Comparison of ENCODE assay signal across 8 cellular contexts in genomic region chr14:36519431-36520321, GRCh38. TPM values are rescaled to one million over a fixed set of nuclear protein-coding genes. Genes with fewer than 3 reads are reported as not detected.
DNase-seq lines count a peak whose midpoint lies in the region; ATAC-seq and TF ChIP-seq lines count a peak whose summit lies in the region.

NKX2-1 (minus strand) TSS chr14:36520232; CDS start chr14:36520129, 103 bp downstream.

- no peak within 1 kb of the TSS for H3K9ac ChIP-seq in HUES48 (ENCODE audit: low read depth, low read length)

- H3K27me3 Mint-ChIP-seq in CD4-positive, alpha-beta memory T cell = peaks cover 45 to 51% of the 10 kb centered on the region in 2 donors
- H3K27me3 Mint-ChIP-seq in activated CD4-positive, alpha-beta memory T cell treated with anti-CD3 and anti-CD28 coated beads for 36 hours = peaks cover 69% of the 10 kb centered on the region
- H3K27me3 Mint-ChIP-seq in mesothelial cell of epicardium (ENCODE audit: low read depth) = peaks cover 97% of the 10 kb centered on the region

- no peak within 1 kb of the TSS for H3K4me3 ChIP-seq in CD4-positive, alpha-beta memory T cell (ENCODE audit: low read length in 2 of 2)
- H3K4me3 ChIP-seq in HUES48 (ENCODE audit: low read depth, low read length) = peak within 1 kb of the TSS; percentile 43; the same call in 1 of the 2 replicates
- no peak within 1 kb of the TSS for H3K4me3 ChIP-seq in lower leg skin (ENCODE audit: low read depth, poor library complexity, severe bottlenecking)
- H3K4me3 ChIP-seq in Peyer's patch = peak within 1 kb of the TSS in 2 of 4 donors; percentile 1 to 31

- TF ChIP-seq POLR2A in lower leg skin (IDR thresholded peaks at IDR 0.05) = no peak
- TF ChIP-seq POLR2A in Peyer's patch (IDR thresholded peaks at IDR 0.05) = no peak

- POLR2A ChIA-PET in CD4-positive, alpha-beta memory T cell (lab: Charles Lee; ENCODE audit: partially characterized antibody) = no interaction called here
- POLR2A ChIA-PET in activated CD4-positive, alpha-beta memory T cell treated with anti-CD3 and anti-CD28 coated beads for 36 hours (lab: Charles Lee) = no interaction called here

- peaks cover 0 to 3% of the 10 kb centered on the region in 2 donors for H3K36me3 Mint-ChIP-seq in CD4-positive, alpha-beta memory T cell
- peaks cover 4% of the 10 kb centered on the region for H3K36me3 Mint-ChIP-seq in activated CD4-positive, alpha-beta memory T cell treated with anti-CD3 and anti-CD28 coated beads for 36 hours
- no peaks in the 10 kb centered on the region for H3K36me3 Mint-ChIP-seq in mesothelial cell of epicardium

- H3K9me3 ChIP-seq in CD4-positive, alpha-beta memory T cell (ENCODE audit: control insufficient read depth in 1 of 2, low read length in 2 of 2) = no peaks in the 10 kb centered on the region
- H3K9me3 ChIP-seq in HUES48 (ENCODE audit: control insufficient read depth, insufficient read depth, low read length) (no peaks in the 10 kb centered on the region), Peyer's patch (no peaks in the 10 kb centered on the region)

- no peak within 1 kb of the TSS for H3K27ac ChIP-seq in CD4-positive, alpha-beta memory T cell (ENCODE audit: low read depth, low read length)
- no peak within 1 kb of the TSS for H3K27ac ChIP-seq in HUES48 (ENCODE audit: low read depth, low read length)
- H3K27ac ChIP-seq in Peyer's patch = no peak within 1 kb of the TSS

- H3K4me1 Mint-ChIP-seq in CD4-positive, alpha-beta memory T cell = peaks cover 1 to 33% (median 11%) of the 10 kb centered on the region in 4 donors
- peaks cover 16% of the 10 kb centered on the region for H3K4me1 Mint-ChIP-seq in activated CD4-positive, alpha-beta memory T cell treated with anti-CD3 and anti-CD28 coated beads for 36 hours (ENCODE audit: low read depth)
- H3K4me1 Mint-ChIP-seq in mesothelial cell of epicardium = peaks cover 8% of the 10 kb centered on the region

- 2% methylated on average over 39 to 47 of the region's 49 CpGs for WGBS in lower leg skin, 2 donors

- no peaks in the 10 kb centered on the region for H3K36me3 ChIP-seq in CD4-positive, alpha-beta memory T cell (ENCODE audit: insufficient read depth, low read length)
- H3K36me3 ChIP-seq in HUES48 (ENCODE audit: control insufficient read depth, insufficient read depth, low read length) = no peaks in the 10 kb centered on the region
- H3K36me3 ChIP-seq in Peyer's patch = no peaks in the 10 kb centered on the region

- peaks cover 24% of the 10 kb centered on the region for H3K27me3 ChIP-seq in CD4-positive, alpha-beta memory T cell (ENCODE audit: insufficient read depth, low read length)
- peaks cover 99% of the 10 kb centered on the region for H3K27me3 ChIP-seq in HUES48 (ENCODE audit: control insufficient read depth, insufficient read depth, low read length)
- H3K27me3 ChIP-seq in Peyer's patch = peaks cover 0 to 79% of the 10 kb centered on the region in 2 donors

- peak within 1 kb of the TSS; percentile 57 to 79 (median 68) for H3K4me3 Mint-ChIP-seq in CD4-positive, alpha-beta memory T cell
- peak within 1 kb of the TSS; percentile 37 for H3K4me3 Mint-ChIP-seq in activated CD4-positive, alpha-beta memory T cell treated with anti-CD3 and anti-CD28 coated beads for 36 hours
- peak within 1 kb of the TSS; percentile 41 for H3K4me3 Mint-ChIP-seq in mesothelial cell of epicardium

- no peak within 1 kb of the TSS for H3K27ac Mint-ChIP-seq in CD4-positive, alpha-beta memory T cell
- no peak within 1 kb of the TSS for H3K27ac Mint-ChIP-seq in activated CD4-positive, alpha-beta memory T cell treated with anti-CD3 and anti-CD28 coated beads for 36 hours
- no peak within 1 kb of the TSS for H3K27ac Mint-ChIP-seq in mesothelial cell of epicardium

- TF ChIP-seq CTCF in mesothelial cell of epicardium (IDR thresholded peaks at IDR 0.05; ENCODE audit: unreplicated experiment) (no peak), lower leg skin (IDR thresholded peaks at IDR 0.05) (no peak), Peyer's patch (IDR thresholded peaks at IDR 0.05) (no peak)

- intact Hi-C loops in CD4-positive, alpha-beta memory T cell (cut with micrococcal nuclease) = no loop called here
- intact Hi-C loops in activated CD4-positive, alpha-beta memory T cell treated with anti-CD3 and anti-CD28 coated beads for 36 hours (cut with micrococcal nuclease) = loop anchor here (2.0 to 5.0 kb wide), 3 partner anchors 61 to 1073 kb away; partner anchors contain the start of gene PAX9
- intact Hi-C loops in lower leg skin (cut with DNase I; ENCODE audit: low total_unique reads) = no loop called here

- no peak for ATAC-seq in left lobe of liver

- peaks cover 11% of the 10 kb centered on the region for H3K4me1 ChIP-seq in CD4-positive, alpha-beta memory T cell (ENCODE audit: insufficient read depth, low read length)
- H3K4me1 ChIP-seq in HUES48 (ENCODE audit: control insufficient read depth, insufficient read depth, low read length) (peaks cover 20% of the 10 kb centered on the region; the same call in 1 of the 2 replicates), Peyer's patch (peaks cover 0 to 30% (median 0%) of the 10 kb centered on the region in 4 donors)

- no peak for DNase-seq in CD4-positive, alpha-beta memory T cell
- DNase-seq in activated CD4-positive, alpha-beta memory T cell treated with anti-CD3 and anti-CD28 coated beads for 36 hours = no peak
- DNase-seq in mesothelial cell of epicardium (ENCODE audit: low spot score in 2 of 2, unreplicated experiment in 2 of 2) = no peak
- DNase-seq in effector CD8-positive, alpha-beta T cell (lab: John Stamatoyannopoulos, UW) = no peak
- DNase-seq in lower leg skin (ENCODE audit: low spot score in 2 of 2) = no peak
- no peak for DNase-seq in Peyer's patch
- no peak for DNase-seq in left lobe of liver (ENCODE audit: low spot score)

- peaks cover 0 to 8% (median 2%) of the 10 kb centered on the region in 8 donors for H3K9me3 Mint-ChIP-seq in CD4-positive, alpha-beta memory T cell
- no peaks in the 10 kb centered on the region for H3K9me3 Mint-ChIP-seq in activated CD4-positive, alpha-beta memory T cell treated with anti-CD3 and anti-CD28 coated beads for 36 hours
- H3K9me3 Mint-ChIP-seq in mesothelial cell of epicardium = no peaks in the 10 kb centered on the region

- CTCF ChIA-PET in CD4-positive, alpha-beta memory T cell (lab: Charles Lee; ENCODE audit: partially characterized antibody) = no interaction called here
- CTCF ChIA-PET in activated CD4-positive, alpha-beta memory T cell treated with anti-CD3 and anti-CD28 coated beads for 36 hours (lab: Charles Lee) = no interaction called here

RNA-seq across cellular contexts. Expression of gene NKX2-1, which starts in this region (rescaled TPM):
- total RNA-seq in CD4-positive, alpha-beta memory T cell = not detected
- not detected for polyA plus RNA-seq in CD4-positive, alpha-beta memory T cell
- total RNA-seq in activated CD4-positive, alpha-beta memory T cell treated with anti-CD3 and anti-CD28 coated beads for 36 hours = not detected
- total RNA-seq in mesothelial cell of epicardium = not detected in 3 replicates
- not detected for total RNA-seq in lower leg skin
- total RNA-seq in Peyer's patch = not detected
- total RNA-seq in left lobe of liver = 0.10 TPM
